ENCODE assay signal across 20 cellular contexts in genomic region chr1:164623805-164624204, GRCh38.
DNase-seq lines count a peak whose midpoint lies in the region; ATAC-seq and TF ChIP-seq lines count a peak whose summit lies in the region.
"Had no signal": no experiment of that assay in that cellular context is flagged by ENCODE, and none has a peak within 500 bp of the region (broad histone marks: within the 10 kb centered on the region; RNA-seq: fewer than 3 reads in every experiment).

No MANE protein-coding gene starts in this region.

- no peak overlapping the region for H4K5ac ChIP-seq in H9 (ENCODE audit: insufficient read length, low read depth, low read length)

- no peak overlapping the region for H2AFZ ChIP-seq in H9 (ENCODE audit: low read length)
- H2AFZ ChIP-seq: GM23248 had no signal

- no peak for ATAC-seq in HG02642 (IDR thresholded peaks at IDR 0.05; ENCODE audit: poor library complexity, unreplicated experiment)
- ATAC-seq: K562, PC-3 had no signal

- no peak overlapping the region for H3K14ac ChIP-seq in H9 (ENCODE audit: insufficient read depth, low read length)

- H4K8ac ChIP-seq in H9 (replicated peaks; ENCODE audit: insufficient read length, low read depth, low read length): no peak overlapping the region

- H3K4ac ChIP-seq in H9 (ENCODE audit: low read depth, low read length): no peak overlapping the region

- no peak overlapping the region for H2BK5ac ChIP-seq in H9 (ENCODE audit: insufficient read length, low read length)

- H3K9ac ChIP-seq in H9 (ENCODE audit: extremely low read depth, insufficient read length, low read length): no peak overlapping the region
- H3K9ac ChIP-seq: GM23248 had no signal

- peaks cover 7% of the 10 kb centered on the region for H3K79me1 ChIP-seq in H9 (ENCODE audit: insufficient read depth, low read depth, low read length, poor library complexity, severe bottlenecking)

- H3K23me2 ChIP-seq in H9 (ENCODE audit: insufficient read length, low read depth, low read length, poor library complexity, severe bottlenecking): no peaks in the 10 kb centered on the region

- TF ChIP-seq CTCF in H9 (conservative IDR thresholded peaks at IDR 0.05): no peak
- no peak for TF ChIP-seq CTCF in brain (conservative IDR thresholded peaks at IDR 0.05)
- TF ChIP-seq CTCF in nephron (IDR thresholded peaks at IDR 0.05; ENCODE audit: unreplicated experiment in 3 of 3): no peak
- no peak for TF ChIP-seq CTCF in uterus (IDR thresholded peaks at IDR 0.05)

- H2AK5ac ChIP-seq in H9 (ENCODE audit: insufficient read length, low read length): no peak overlapping the region

- H4K91ac ChIP-seq in H9 (ENCODE audit: insufficient read length, low read depth, low read length): no peak overlapping the region

- no peak overlapping the region for H3K56ac ChIP-seq in H9 (ENCODE audit: insufficient read length, low read depth, low read length)

- H3K9me3 ChIP-seq in H9 (ENCODE audit: control insufficient read depth, low read depth, low read length) (no peaks in the 10 kb centered on the region), uterus (no peaks in the 10 kb centered on the region)

- H3K36me3 ChIP-seq in uterus: no peaks in the 10 kb centered on the region

- no peak overlapping the region for H3K27ac ChIP-seq in H9 (ENCODE audit: insufficient read length, low read depth, low read length)
- H3K27ac ChIP-seq in uterus: peak overlapping the region; percentile 75 to 83
- H3K27ac ChIP-seq: C4-2B, GM23248 had no signal

- no peaks in the 10 kb centered on the region for H3K27me3 Mint-ChIP-seq in H9 (ENCODE audit: low read depth)
- H3K27me3 Mint-ChIP-seq in brain: no peaks in the 10 kb centered on the region
- H3K27me3 Mint-ChIP-seq in nephron (ENCODE audit: low read depth): no peaks in the 10 kb centered on the region

- no peak overlapping the region for H3K18ac ChIP-seq in H9 (ENCODE audit: insufficient read length, low read depth, low read length)

- TF ChIP-seq POLR2A in uterus (IDR thresholded peaks at IDR 0.05): no peak

- no peak overlapping the region for H3K23ac ChIP-seq in H9 (ENCODE audit: insufficient read length, low read depth, low read length)

- H3K4me1 Mint-ChIP-seq in H9 (peaks cover 49% of the 10 kb centered on the region in 2 experiments), brain (peaks cover 78% of the 10 kb centered on the region), nephron (peaks cover 73% of the 10 kb centered on the region)

- no peak overlapping the region for H2BK12ac ChIP-seq in H9 (ENCODE audit: insufficient read length, low read depth, low read length)

- H3K36me3 Mint-ChIP-seq in H9 (ENCODE audit: insufficient read depth in 1 of 3, low read depth in 3 of 3) (peaks cover 6 to 19% (median 16%) of the 10 kb centered on the region in 3 experiments; a peak in 5 of 7 replicates), brain (peaks cover 30% of the 10 kb centered on the region), nephron (ENCODE audit: low read depth) (peaks cover 26% of the 10 kb centered on the region)

- no peak overlapping the region for H2BK120ac ChIP-seq in H9 (ENCODE audit: low read depth, low read length, poor library complexity, severe bottlenecking)

- peaks cover 16% of the 10 kb centered on the region for H3K79me2 ChIP-seq in H9 (ENCODE audit: insufficient read depth, low read length)

- no peak overlapping the region for H3K4me3 Mint-ChIP-seq in H9
- peak overlapping the region in 4 of 5 experiments; percentile 9 to 65 (median 61) for H3K4me3 Mint-ChIP-seq in brain
- no peak overlapping the region for H3K4me3 Mint-ChIP-seq in nephron

- H2BK20ac ChIP-seq in H9 (ENCODE audit: low read depth, low read length, poor library complexity, severe bottlenecking): no peak overlapping the region

- DNase-seq in H9: no peak
- no peak for DNase-seq in uterus
- no peak for DNase-seq in stimulated activated CD4-positive, alpha-beta T cell treated with anti-CD3 and anti-CD28 coated beads, Interleukin-4, amount 100 ng/mL, for 1 hour
- DNase-seq in COLO829 (ENCODE audit: low spot score): no peak
- DNase-seq: ACHN, AML-193, GDM1, GM23248, NCI-H1105 treated with DMSO at 0.1 percent for 48 hours, NCI-H1694 treated with DMSO at 0.1 percent for 48 hours, NCI-H2107, NCI-H510A treated with DMSO at 0.1 percent for 48 hours, PC-3, RPMI8226, SIG-M5 had no signal

- intact Hi-C loops in uterus (cut with DNase I; ENCODE audit: low total_unique reads): no loop called here

- no peak overlapping the region for H3T11ph ChIP-seq in H9 (ENCODE audit: low read length)

- H3K9me3 Mint-ChIP-seq in H9: no peaks in the 10 kb centered on the region
- H3K9me3 Mint-ChIP-seq in brain: no peaks in the 10 kb centered on the region
- H3K9me3 Mint-ChIP-seq in nephron: no peaks in the 10 kb centered on the region

- H3K27ac Mint-ChIP-seq in H9 (peak overlapping the region in 2 of 3 experiments; percentile 19 to 20; a peak in 2 of 7 replicates), brain (peak overlapping the region; percentile 70 to 92 (median 77)), nephron (peak overlapping the region in 2 of 3 experiments; percentile 12 to 78)

- H2BK15ac ChIP-seq in H9 (ENCODE audit: low read depth, low read length): no peak overlapping the region

- no peaks in the 10 kb centered on the region for H3K27me3 ChIP-seq in H9 (ENCODE audit: insufficient read depth, low read length)
- no peaks in the 10 kb centered on the region for H3K27me3 ChIP-seq in uterus

- no peaks in the 10 kb centered on the region; the same call in none of the 2 replicates for H3K4me1 ChIP-seq in H9 (ENCODE audit: insufficient read depth, low read length)
- H3K4me1 ChIP-seq in uterus: peaks cover 17 to 22% of the 10 kb centered on the region in 2 donors

- H3K4me2 ChIP-seq in H9 (ENCODE audit: insufficient read depth, insufficient read length, low read length): no peak overlapping the region

- no CpG with 5 or more reads among the region's 1 CpG for WGBS in H9 (ENCODE audit: extremely low coverage, insufficient read length, low lambda C conversion rate)

- H4K20me1 ChIP-seq in H9 (ENCODE audit: control insufficient read depth, insufficient read depth, insufficient read length): no peaks in the 10 kb centered on the region

- H3K4me3 ChIP-seq in uterus: no peak overlapping the region
- H3K4me3 ChIP-seq: GM23248, K562 had no signal

Comparison
In these comparisons a context has a peak if more than half of its experiments do, and no peak if none do; other contexts are left out.
1. H3K27ac Mint-ChIP-seq: peak in every context shown above with its lines; median percentile 77 in brain; 45 in nephron; 20 in H9.
2. H3K4me3 Mint-ChIP-seq: peak in brain (4 of 5); none in H9 (0 of 2) and nephron (0 of 3).